Comparison of ENCODE assay signal across 13 cellular contexts in the genomic region with DNA sequence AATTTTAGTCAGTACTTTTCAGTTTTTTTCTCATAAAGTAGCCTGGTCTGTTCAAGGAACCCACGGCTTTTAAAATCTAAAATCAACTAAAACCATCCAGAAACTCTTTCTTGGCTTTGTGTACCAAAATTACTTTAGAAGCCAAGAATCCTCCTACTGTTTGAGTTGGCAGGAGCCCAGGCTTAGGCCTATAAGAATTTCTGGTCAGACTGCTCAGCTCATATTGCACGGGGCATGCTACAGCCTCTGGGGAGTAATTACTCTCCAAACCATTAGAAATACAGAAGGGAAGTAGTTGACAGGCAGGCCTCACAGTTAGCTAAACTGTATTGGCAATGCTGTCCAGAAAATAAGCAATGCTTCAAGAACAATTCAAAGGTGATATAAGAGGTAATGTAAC.
DNase-seq lines count a peak whose midpoint lies in the region; ATAC-seq and TF ChIP-seq lines count a peak whose summit lies in the region.
"Had no signal": no experiment of that assay in that cellular context is flagged by ENCODE, and none has a peak within 500 bp of the region (broad histone marks: within the 10 kb centered on the region; RNA-seq: fewer than 3 reads in every experiment).

No MANE protein-coding gene starts in this region.

- H3K27me3 ChIP-seq in ascending aorta: no peaks in the 10 kb centered on the region

- no peaks in the 10 kb centered on the region for H3K27me3 Mint-ChIP-seq in nephron (ENCODE audit: low read depth)

- peak; percentile 11 for DNase-seq in DMS53 treated with DMSO at 0.1 percent for 48 hours (lab: John Stamatoyannopoulos, UW; ENCODE audit: unreplicated experiment)
- DNase-seq in NCI-H446 (lab: John Stamatoyannopoulos, UW): peak; percentile 92 to 98
- peak; percentile 2 for DNase-seq in cerebellum (ENCODE audit: low spot score)
- DNase-seq in ascending aorta (ENCODE audit: low spot score in 2 of 2): no peak
- DNase-seq in NOMO-1 treated with dmso at 0.1 percent for 144 hours (lab: John Stamatoyannopoulos, UW; ENCODE audit: unreplicated experiment): no peak
- DNase-seq: activated CD4-positive, alpha-beta T cell treated with anti-CD3 and anti-CD28 coated beads for 1 hour; amygdala; DND-41; NCI-H2081 treated with DMSO at 0.1 percent for 48 hours; stimulated activated naive CD4-positive, alpha-beta T cell had no signal

- no peak overlapping the region for H3K4me3 Mint-ChIP-seq in nephron

- intact Hi-C loops in ascending aorta (cut with DNase I): no loop called here

- no peaks in the 10 kb centered on the region for H3K36me3 ChIP-seq in ascending aorta

- H3K4me3 ChIP-seq in ascending aorta: no peak overlapping the region

- peaks cover 0 to 2% of the 10 kb centered on the region in 2 donors for H3K4me1 ChIP-seq in ascending aorta

- ATAC-seq in HG02763 (IDR thresholded peaks at IDR 0.05; ENCODE audit: unreplicated experiment): no peak
- no peak for ATAC-seq in HG02840 (IDR thresholded peaks at IDR 0.05; ENCODE audit: low FRiP score, unreplicated experiment)

- peak overlapping the region; percentile 61 to 95 (median 86) for H3K27ac Mint-ChIP-seq in nephron

- H3K4me1 Mint-ChIP-seq in nephron: peaks cover 24% of the 10 kb centered on the region

- no peaks in the 10 kb centered on the region for H3K9me3 ChIP-seq in ascending aorta

- no peaks in the 10 kb centered on the region for H3K36me3 Mint-ChIP-seq in nephron (ENCODE audit: low read depth)

- no peaks in the 10 kb centered on the region for H3K9me3 Mint-ChIP-seq in nephron

- H3K27ac ChIP-seq in ascending aorta: no peak overlapping the region

- no peak for TF ChIP-seq CTCF in nephron (IDR thresholded peaks at IDR 0.05; ENCODE audit: unreplicated experiment in 3 of 3)
- no peak for TF ChIP-seq CTCF in ascending aorta (IDR thresholded peaks at IDR 0.05)

Comparison
In these comparisons a context has a peak if more than half of its experiments do, and no peak if none do; other contexts are left out.
1. DNase-seq: peak in DMS53 treated with DMSO at 0.1 percent for 48 hours (single experiment), NCI-H446 (2 of 2) and cerebellum (single experiment); none in ascending aorta (0 of 2) and NOMO-1 treated with dmso at 0.1 percent for 144 hours (single experiment).